Comparison of ENCODE assay signal across 6 cellular contexts in genomic region chr7:72258074-72258473, GRCh38.
"Had no signal": no experiment of that assay in that cellular context is flagged by ENCODE, and none has a peak within 500 bp of the region (broad histone marks: within the 10 kb centered on the region; RNA-seq: fewer than 3 reads in every experiment).

No MANE protein-coding gene starts in this region.

- ATAC-seq: K562 had no signal

- H3K4me3 ChIP-seq: K562 had no signal

- FAIRE-seq: HTR-8/SVneo, K562 had no signal

- H3K27ac ChIP-seq: HL-60 had no signal

- DNase-seq: IMR-90, KBM-7, KG1 had no signal
